In the genomic region with DNA sequence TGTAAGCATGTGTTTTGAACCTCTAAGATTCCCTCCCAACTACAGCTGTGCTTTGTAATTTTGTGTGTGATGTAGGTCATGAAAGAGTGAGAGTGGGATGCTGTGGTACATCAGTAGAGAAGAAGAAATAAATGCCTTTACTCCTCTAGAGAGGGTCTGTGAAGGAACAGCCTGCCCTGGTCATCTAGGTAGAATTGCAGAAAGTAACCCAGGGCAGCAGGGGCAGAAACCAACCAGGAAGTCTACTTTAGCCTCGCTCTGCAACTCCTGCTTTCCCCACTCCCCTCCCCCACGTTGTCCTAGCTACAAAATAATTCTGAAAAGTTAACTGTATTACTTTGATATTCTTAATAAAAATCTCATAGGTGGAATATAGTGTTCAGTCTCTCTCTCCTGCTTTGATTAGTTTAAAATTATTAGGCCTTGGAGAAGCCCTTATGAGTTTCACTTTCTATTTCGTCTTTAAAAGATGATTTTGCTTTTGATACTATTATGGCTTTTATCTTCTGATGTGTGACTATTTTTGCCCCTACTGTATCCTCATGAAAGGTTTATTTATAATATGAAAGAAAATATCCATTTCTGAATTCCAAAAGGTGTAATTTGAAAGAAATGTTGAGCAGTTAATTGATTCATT, we compare ENCODE assay signal across 8 cellular contexts. TPM values are rescaled to one million over a fixed set of nuclear protein-coding genes. Genes with fewer than 3 reads are reported as not detected.
A peak's percentile ranks its signal among the peaks of the same experiment; 100 is the strongest.
DNase-seq lines count a peak whose midpoint lies in the region; ATAC-seq and TF ChIP-seq lines count a peak whose summit lies in the region.

No MANE protein-coding gene starts in this region.

- no peaks in the 10 kb centered on the region for H3K27me3 ChIP-seq in uterus

- H3K4me3 ChIP-seq in uterus: peak overlapping the region; percentile 4 to 17

- H3K27me3 Mint-ChIP-seq in Calu3 (ENCODE audit: unreplicated experiment): no peaks in the 10 kb centered on the region
- H3K27me3 Mint-ChIP-seq in HFFc6 (ENCODE audit: insufficient read depth): no peaks in the 10 kb centered on the region
- H3K27me3 Mint-ChIP-seq in activated B cell treated with CpG ODN at 0.5 μM for 24 hours: no peaks in the 10 kb centered on the region

- peak; percentile 60 for ATAC-seq in activated B cell treated with CpG ODN at 0.5 μM for 24 hours (ENCODE audit: low read depth)
- peak; percentile 45 for ATAC-seq in left colon

- DNase-seq in Calu3: peak; percentile 34
- no peak for DNase-seq in HFFc6
- DNase-seq in activated B cell treated with CpG ODN at 0.5 μM for 24 hours: no peak
- DNase-seq in left colon: peak in 1 of 2 donors; percentile 21
- no peak for DNase-seq in uterus
- DNase-seq in cerebellum (ENCODE audit: low spot score): no peak
- DNase-seq in AG08396 (ENCODE audit: low spot score): no peak
- DNase-seq in NCI-H345 (lab: John Stamatoyannopoulos, UW): no peak

- H3K36me3 ChIP-seq in uterus: no peaks in the 10 kb centered on the region

- peaks cover 0 to 4% of the 10 kb centered on the region in 2 donors for H3K4me1 ChIP-seq in uterus

- CTCF ChIA-PET in Calu3 (lab: Charles Lee) (no interaction called here), activated B cell treated with CpG ODN at 0.5 μM for 24 hours (lab: Charles Lee) (no interaction called here)

- peaks cover 62% of the 10 kb centered on the region for H3K36me3 Mint-ChIP-seq in Calu3 (ENCODE audit: insufficient read depth, unreplicated experiment)
- peaks cover 41% of the 10 kb centered on the region for H3K36me3 Mint-ChIP-seq in HFFc6 (ENCODE audit: low read depth)
- H3K36me3 Mint-ChIP-seq in activated B cell treated with CpG ODN at 0.5 μM for 24 hours (ENCODE audit: low read depth): peaks cover 41% of the 10 kb centered on the region

- peak overlapping the region; percentile 56 for H3K4me3 Mint-ChIP-seq in Calu3 (ENCODE audit: low read depth, unreplicated experiment)
- peak overlapping the region; percentile 58; the same call in 1 of the 2 replicates for H3K4me3 Mint-ChIP-seq in HFFc6
- H3K4me3 Mint-ChIP-seq in activated B cell treated with CpG ODN at 0.5 μM for 24 hours: peak overlapping the region; percentile 77

- H3K9me3 Mint-ChIP-seq in Calu3 (ENCODE audit: low read depth, unreplicated experiment): no peaks in the 10 kb centered on the region
- H3K9me3 Mint-ChIP-seq in HFFc6: no peaks in the 10 kb centered on the region
- no peaks in the 10 kb centered on the region for H3K9me3 Mint-ChIP-seq in activated B cell treated with CpG ODN at 0.5 μM for 24 hours

- peaks cover 34% of the 10 kb centered on the region for H3K4me1 Mint-ChIP-seq in Calu3 (ENCODE audit: low read depth, unreplicated experiment)
- peaks cover 80% of the 10 kb centered on the region for H3K4me1 Mint-ChIP-seq in HFFc6 (ENCODE audit: low read depth)
- peaks cover 35% of the 10 kb centered on the region for H3K4me1 Mint-ChIP-seq in activated B cell treated with CpG ODN at 0.5 μM for 24 hours

- no peaks in the 10 kb centered on the region for H3K9me3 ChIP-seq in uterus

- TF ChIP-seq POLR2A in uterus (IDR thresholded peaks at IDR 0.05): no peak

- POLR2A ChIA-PET in activated B cell treated with CpG ODN at 0.5 μM for 24 hours (lab: Charles Lee): interaction anchor here (0.6 kb wide), 1 partner anchor 1758 kb away, joined by 3 read pairs; no protein-coding TSS in a partner anchor

- no TSS peak for BruUV-seq in Calu3 (replicated peaks; lab: Mats Ljungman, UMichigan)

- peak overlapping the region; percentile 75 for H3K27ac Mint-ChIP-seq in Calu3 (ENCODE audit: unreplicated experiment)
- peak overlapping the region; percentile 47 for H3K27ac Mint-ChIP-seq in HFFc6
- H3K27ac Mint-ChIP-seq in activated B cell treated with CpG ODN at 0.5 μM for 24 hours: peak overlapping the region; percentile 83

- H3K27ac ChIP-seq in uterus: peak overlapping the region; percentile 39 to 66

- no peak for TF ChIP-seq CTCF in Calu3 (IDR thresholded peaks at IDR 0.05; ENCODE audit: unreplicated experiment)
- TF ChIP-seq CTCF in HFFc6 (IDR thresholded peaks at IDR 0.05): no peak
- TF ChIP-seq CTCF in activated B cell treated with CpG ODN at 0.5 μM for 24 hours (IDR thresholded peaks at IDR 0.05): no peak
- TF ChIP-seq CTCF in uterus (IDR thresholded peaks at IDR 0.05): no peak

- intact Hi-C loops in Calu3 (cut with micrococcal nuclease; ENCODE audit: unreplicated experiment): no loop called here
- intact Hi-C loops in activated B cell treated with CpG ODN at 0.5 μM for 24 hours (cut with micrococcal nuclease): loop anchor here (1.0 to 2.0 kb wide), 2 partner anchors 8 to 681 kb away; partner anchors contain the start of gene RXYLT1
- intact Hi-C loops in left colon (cut with DNase I, micrococcal nuclease): no loop called here
- intact Hi-C loops in uterus (cut with DNase I; ENCODE audit: low total_unique reads): no loop called here

RNA-seq across cellular contexts. Expression of gene TBK1, which starts 7.6 kb away (rescaled TPM):
- 40.4 and 42.9 TPM in 2 replicates for total RNA-seq in Calu3 (2022)
- total RNA-seq in HFFc6 (2021; fragmentation: NEBNext Ultra II Directional; extraction: Animal tissue kit (Norgen Biotek cat#: 25700)): 10 to 100 TPM; 20.2 to 23.8 (median 21.0) TPM
- 32.6 and 37.4 TPM in 2 replicates for total RNA-seq in activated B cell treated with CpG ODN at 0.5 μM for 24 hours
- 10 to 100 TPM; 17.1 to 17.7 TPM for total RNA-seq in left colon
- 10 to 100 TPM; 16.7 to 37.5 (median 26.0) TPM for total RNA-seq in uterus
- total RNA-seq in cerebellum: 35.7 TPM

RNA-seq across cellular contexts. Expression of gene XPOT, which starts 55.3 kb away (rescaled TPM):
- total RNA-seq in Calu3 (2022) (125 and 140 TPM in 2 replicates), activated B cell treated with CpG ODN at 0.5 μM for 24 hours (81.3 and 96.2 TPM in 2 replicates), left colon (10 to 100 TPM; 24.3 to 30.4 TPM), uterus (10 to 100 TPM; 23.6 to 75.4 (median 54.1) TPM), cerebellum (54.9 TPM)
- 10 to 100 TPM; 78.1 to 97.9 (median 84.7) TPM for total RNA-seq in HFFc6 (2021; fragmentation: NEBNext Ultra II Directional; extraction: Animal tissue kit (Norgen Biotek cat#: 25700))
